In genomic region chr12:80709811-80710726, GRCh38 we compare ENCODE assay signal across 9 cellular contexts. TPM values are rescaled to one million over a fixed set of nuclear protein-coding genes. Genes with fewer than 3 reads are reported as not detected.
DNase-seq lines count a peak whose midpoint lies in the region; ATAC-seq and TF ChIP-seq lines count a peak whose summit lies in the region.
"Had no signal": no experiment of that assay in that cellular context is flagged by ENCODE, and none has a peak within 500 bp of the region (broad histone marks: within the 10 kb centered on the region; RNA-seq: fewer than 3 reads in every experiment).

No MANE protein-coding gene starts in this region.

- no peaks in the 10 kb centered on the region for H3K79me2 ChIP-seq in Karpas-422 (ENCODE audit: low read length)

- DNase-seq in CD1c-positive myeloid dendritic cell (ENCODE audit: extremely low spot score) (peak; percentile 8), Karpas-422 (peak; percentile 72), fibroblast of villous mesenchyme (ENCODE audit: low read depth) (no peak), omental fat pad (ENCODE audit: low spot score) (no peak), NCI-H524 treated with DMSO at 0.1 percent for 48 hours (lab: John Stamatoyannopoulos, UW) (no peak)
- DNase-seq: T-cell had no signal

- no peaks in the 10 kb centered on the region for H3K36me3 ChIP-seq in Karpas-422 (ENCODE audit: insufficient read depth, low read length)

- H2AFZ ChIP-seq in Karpas-422 (ENCODE audit: low read length): no peak overlapping the region

- H3K4me3 ChIP-seq in Karpas-422 (ENCODE audit: low read length) (no peak overlapping the region), fibroblast of villous mesenchyme (ENCODE audit: low read depth, low read length) (no peak overlapping the region)

- H3K9me2 ChIP-seq in Karpas-422 (replicated peaks; ENCODE audit: insufficient read depth, low read length): no peaks in the 10 kb centered on the region

- no peaks in the 10 kb centered on the region for H3K27me3 ChIP-seq in Karpas-422 (ENCODE audit: low read length)

- H3K4me2 ChIP-seq in Karpas-422 (ENCODE audit: low read depth, low read length, poor library complexity, severe bottlenecking): no peak overlapping the region

- H3K4me1 ChIP-seq in Karpas-422 (ENCODE audit: low read length): no peaks in the 10 kb centered on the region

- TF ChIP-seq CTCF in fibroblast of villous mesenchyme (IDR thresholded peaks at IDR 0.05; ENCODE audit: insufficient read depth, low read depth, low read length): peak; percentile 54
- no peak for TF ChIP-seq CTCF in omental fat pad (IDR thresholded peaks at IDR 0.05)

- H3K9ac ChIP-seq in Karpas-422 (ENCODE audit: low read length): no peak overlapping the region

- no peaks in the 10 kb centered on the region for H3K9me3 ChIP-seq in Karpas-422 (ENCODE audit: low read length)

- ATAC-seq in GM21367 (IDR thresholded peaks at IDR 0.05; ENCODE audit: unreplicated experiment) (peak; percentile 73), omental fat pad (ENCODE audit: low FRiP score) (no peak), GM19324 (IDR thresholded peaks at IDR 0.05; ENCODE audit: low FRiP score, unreplicated experiment) (no peak), GM18517 (IDR thresholded peaks at IDR 0.05; ENCODE audit: unreplicated experiment) (no peak)
- ATAC-seq: T-cell had no signal

- no peaks in the 10 kb centered on the region for H4K20me1 ChIP-seq in Karpas-422 (ENCODE audit: insufficient read depth, low read depth, low read length)

- H3K27ac ChIP-seq in Karpas-422 (ENCODE audit: low read length): no peak overlapping the region

RNA-seq across cellular contexts. Expression of gene MYF6, which starts 2.6 kb away (rescaled TPM):
- not detected in 2 replicates for total RNA-seq in Karpas-422 (2014; rRNA removed; shearing (Covaris generic); ENCODE audit: low replicate concordance)
- total RNA-seq in fibroblast of villous mesenchyme (not detected in 2 replicates), omental fat pad (under 1 TPM in 2 of 4 donors, not detected in 2; 0.37 to 0.44 TPM)
- total RNA-seq: T-cell had no signal

RNA-seq across cellular contexts. Expression of gene MYF5, which starts 6.6 kb away (rescaled TPM):
- total RNA-seq in Karpas-422 (2014; rRNA removed; shearing (Covaris generic); ENCODE audit: low replicate concordance): not detected in 2 replicates
- not detected in 2 replicates for total RNA-seq in fibroblast of villous mesenchyme
- total RNA-seq in omental fat pad: not detected
- total RNA-seq: T-cell had no signal

Comparison
In these comparisons a context has a peak if more than half of its experiments do, and no peak if none do; other contexts are left out.
1. DNase-seq: peak in CD1c-positive myeloid dendritic cell (single experiment) and Karpas-422 (single experiment); none in fibroblast of villous mesenchyme (single experiment), omental fat pad (single experiment) and NCI-H524 treated with DMSO at 0.1 percent for 48 hours (single experiment).